ENCODE assay signal across 8 cellular contexts in genomic region chr12:26614217-26614616, GRCh38.
DNase-seq lines count a peak whose midpoint lies in the region; ATAC-seq, FAIRE-seq and TF ChIP-seq lines count a peak whose summit lies in the region.

No MANE protein-coding gene starts in this region.

- no peak overlapping the region for H3K27ac Mint-ChIP-seq in neural progenitor cell
- H3K27ac Mint-ChIP-seq in CD4-positive, alpha-beta memory T cell, result no peak overlapping the region

- no peaks in the 10 kb centered on the region for H4K20me1 ChIP-seq in PC-3 (ENCODE audit: low read length)
- no peaks in the 10 kb centered on the region for H4K20me1 ChIP-seq in endothelial cell of umbilical vein (replicated peaks; ENCODE audit: control insufficient read depth, extremely low read depth, insufficient read depth, low read length)
- no peaks in the 10 kb centered on the region for H4K20me1 ChIP-seq in neural progenitor cell (ENCODE audit: low read depth)

- intact Hi-C loops in PC-3 (cut with micrococcal nuclease) (loop anchor here (1.0 to 2.0 kb wide), 2 partner anchors 180 to 489 kb away; partner anchors contain the start of gene BHLHE41), endothelial cell of umbilical vein (cut with micrococcal nuclease) (loop anchor here (1.0 to 10.0 kb wide), 3 partner anchors 179 to 517 kb away; no protein-coding TSS in a partner anchor), vagina (cut with DNase I) (no loop called here)
- intact Hi-C loops in CD4-positive, alpha-beta memory T cell (cut with micrococcal nuclease), result no loop called here

- H2AFZ ChIP-seq in PC-3 (ENCODE audit: low read length) (no peak overlapping the region), endothelial cell of umbilical vein (ENCODE audit: low read depth, low read length) (no peak overlapping the region), neural progenitor cell (replicated peaks) (peak overlapping the region; percentile 35)

- no peaks in the 10 kb centered on the region for H3K27me3 ChIP-seq in PC-3 (ENCODE audit: low read length)
- H3K27me3 ChIP-seq in endothelial cell of umbilical vein (ENCODE audit: control insufficient read depth in 2 of 2, insufficient read depth in 2 of 2, low read length in 2 of 2), result no peaks in the 10 kb centered on the region
- H3K27me3 ChIP-seq in neural progenitor cell, result no peaks in the 10 kb centered on the region
- no peaks in the 10 kb centered on the region for H3K27me3 ChIP-seq in CD4-positive, alpha-beta memory T cell (ENCODE audit: insufficient read depth, low read length)
- no peaks in the 10 kb centered on the region for H3K27me3 ChIP-seq in vagina

- H3K4me3 ChIP-seq in PC-3 (ENCODE audit: low read length) (no peak overlapping the region), endothelial cell of umbilical vein (replicated peaks in 1 of 3; ENCODE audit: insufficient read depth in 1 of 3, low read depth in 1 of 3, low read length in 3 of 3) (no peak overlapping the region), neural progenitor cell (no peak overlapping the region), vagina (no peak overlapping the region)
- H3K4me3 ChIP-seq in CD4-positive, alpha-beta memory T cell (ENCODE audit: low read length in 2 of 2), result no peak overlapping the region

- H3K4me3 Mint-ChIP-seq in neural progenitor cell, result no peak overlapping the region
- no peak overlapping the region for H3K4me3 Mint-ChIP-seq in CD4-positive, alpha-beta memory T cell

- H3K9me2 ChIP-seq in PC-3 (replicated peaks; ENCODE audit: low read length), result no peaks in the 10 kb centered on the region

- H3K79me2 ChIP-seq in PC-3 (ENCODE audit: low read length), result no peaks in the 10 kb centered on the region
- no peaks in the 10 kb centered on the region for H3K79me2 ChIP-seq in endothelial cell of umbilical vein (ENCODE audit: control insufficient read depth, insufficient read depth, low read length)
- no peaks in the 10 kb centered on the region for H3K79me2 ChIP-seq in neural progenitor cell (ENCODE audit: low read depth)

- peak; percentile 71 for TF ChIP-seq CTCF in GM12873 (IDR thresholded peaks at IDR 0.05; ENCODE audit: insufficient read depth, low read depth, low read length, missing control alignments)
- peak; percentile 95 for TF ChIP-seq CTCF in PC-3 (conservative IDR thresholded peaks at IDR 0.05; ENCODE audit: low read depth, low read length)
- peak; percentile 50 to 52 for TF ChIP-seq CTCF in endothelial cell of umbilical vein (IDR thresholded peaks at IDR 0.05; ENCODE audit: extremely low read depth in 1 of 2, insufficient read depth in 1 of 2, low read depth in 1 of 2, low read length in 2 of 2)
- TF ChIP-seq CTCF in neural progenitor cell (IDR thresholded peaks at IDR 0.05), result peak; percentile 82
- TF ChIP-seq CTCF in vagina (IDR thresholded peaks at IDR 0.05), result peak in 1 of 3 experiments; percentile 28

- H3K4me2 ChIP-seq in PC-3 (ENCODE audit: low read length), result no peak overlapping the region
- no peak overlapping the region for H3K4me2 ChIP-seq in endothelial cell of umbilical vein (ENCODE audit: insufficient read depth, low read length)
- no peak overlapping the region for H3K4me2 ChIP-seq in neural progenitor cell

- ATAC-seq in PC-3, result peak; percentile 78

- POLR2A ChIA-PET in PC-3 (lab: Charles Lee; ENCODE audit: unreplicated experiment), result no interaction called here
- POLR2A ChIA-PET in endothelial cell of umbilical vein (lab: Charles Lee), result no interaction called here
- POLR2A ChIA-PET in CD4-positive, alpha-beta memory T cell (lab: Charles Lee; ENCODE audit: partially characterized antibody), result no interaction called here

- dilution Hi-C loops in endothelial cell of umbilical vein (cut with MboI; ENCODE audit: extremely low pct_ligation_motif_present, low sequenced_read_pairs), result no loop called here

- H3K27ac ChIP-seq in PC-3 (ENCODE audit: low read length) (no peak overlapping the region), endothelial cell of umbilical vein (ENCODE audit: insufficient read depth, low read depth, low read length) (no peak overlapping the region), neural progenitor cell (no peak overlapping the region), vagina (no peak overlapping the region)
- no peak overlapping the region for H3K27ac ChIP-seq in CD4-positive, alpha-beta memory T cell (ENCODE audit: low read depth, low read length)

- H3K36me3 ChIP-seq in PC-3 (ENCODE audit: low read depth, low read length) (no peaks in the 10 kb centered on the region), endothelial cell of umbilical vein (ENCODE audit: control insufficient read depth in 2 of 2, extremely low read depth in 1 of 2, insufficient read depth in 2 of 2, low read length in 2 of 2) (peaks cover 1 to 4% of the 10 kb centered on the region in 2 experiments), neural progenitor cell (no peaks in the 10 kb centered on the region), vagina (peaks cover 0 to 6% of the 10 kb centered on the region in 2 donors)
- no peaks in the 10 kb centered on the region for H3K36me3 ChIP-seq in CD4-positive, alpha-beta memory T cell (ENCODE audit: insufficient read depth, low read length)

- CTCF ChIA-PET in PC-3 (lab: Charles Lee), result interaction anchor here (0.6 to 1.2 kb wide), 5 partner anchors 11 to 523 kb away, joined by 3 to 5 read pairs (median 3); no protein-coding TSS in a partner anchor
- CTCF ChIA-PET in endothelial cell of umbilical vein (lab: Charles Lee), result interaction anchor here (0.5 to 2.9 kb wide), 23 partner anchors 9 to 517 kb away, joined by 3 to 48 read pairs (median 4); partner anchors contain the start of gene BHLHE41
- CTCF ChIA-PET in CD4-positive, alpha-beta memory T cell (lab: Charles Lee; ENCODE audit: partially characterized antibody), result interaction anchor here (1.4 kb wide), 1 partner anchor 27 kb away, joined by 3 read pairs; no protein-coding TSS in a partner anchor

- TF ChIP-seq POLR2A in endothelial cell of umbilical vein (IDR thresholded peaks at IDR 0.05; ENCODE audit: low read depth, low read length) (no peak), vagina (IDR thresholded peaks at IDR 0.05) (no peak)

- H3K4me1 Mint-ChIP-seq in neural progenitor cell, result no peaks in the 10 kb centered on the region
- no peaks in the 10 kb centered on the region for H3K4me1 Mint-ChIP-seq in CD4-positive, alpha-beta memory T cell

- H3K4me1 ChIP-seq in PC-3 (ENCODE audit: insufficient read depth, low read length), result no peaks in the 10 kb centered on the region
- no peaks in the 10 kb centered on the region for H3K4me1 ChIP-seq in endothelial cell of umbilical vein (ENCODE audit: control insufficient read depth, extremely low read depth, insufficient read depth, low read length)
- H3K4me1 ChIP-seq in neural progenitor cell, result no peaks in the 10 kb centered on the region
- no peaks in the 10 kb centered on the region for H3K4me1 ChIP-seq in CD4-positive, alpha-beta memory T cell (ENCODE audit: insufficient read depth, low read length)
- H3K4me1 ChIP-seq in vagina, result no peaks in the 10 kb centered on the region

- peak; percentile 61 for FAIRE-seq in endothelial cell of umbilical vein (lab: Jason Lieb, UNC)

- H3F3A ChIP-seq in PC-3 (ENCODE audit: low read length, unreplicated experiment) (no peaks in the 10 kb centered on the region), neural progenitor cell (ENCODE audit: low read depth) (no peaks in the 10 kb centered on the region)

- H3K27me3 Mint-ChIP-seq in neural progenitor cell (ENCODE audit: insufficient read depth, low read depth), result no peaks in the 10 kb centered on the region
- H3K27me3 Mint-ChIP-seq in CD4-positive, alpha-beta memory T cell, result no peaks in the 10 kb centered on the region

- no peaks in the 10 kb centered on the region for H3K9me3 ChIP-seq in PC-3 (ENCODE audit: low read length)
- H3K9me3 ChIP-seq in endothelial cell of umbilical vein (replicated peaks; ENCODE audit: control insufficient read depth, insufficient read depth, low read length), result no peaks in the 10 kb centered on the region
- H3K9me3 ChIP-seq in neural progenitor cell (ENCODE audit: low read depth), result no peaks in the 10 kb centered on the region
- no peaks in the 10 kb centered on the region for H3K9me3 ChIP-seq in CD4-positive, alpha-beta memory T cell (ENCODE audit: control insufficient read depth in 1 of 2, low read length in 2 of 2)
- H3K9me3 ChIP-seq in vagina, result no peaks in the 10 kb centered on the region

- BruUV-seq in PC-3 (replicated peaks; lab: Mats Ljungman, UMichigan) (no TSS peak), endothelial cell of umbilical vein (replicated peaks; lab: Mats Ljungman, UMichigan) (no TSS peak)

- H3K9ac ChIP-seq in PC-3 (ENCODE audit: low read length) (no peak overlapping the region), endothelial cell of umbilical vein (replicated peaks; ENCODE audit: extremely low read depth, insufficient read depth, low read length) (no peak overlapping the region), neural progenitor cell (no peak overlapping the region)

- peak; percentile 23 for DNase-seq in A172 (ENCODE audit: low spot score)
- peak; percentile 56 for DNase-seq in PC-3
- DNase-seq in endothelial cell of umbilical vein (ENCODE audit: low read depth, low spot score), result peak; percentile 39
- DNase-seq in neural progenitor cell (ENCODE audit: low spot score), result peak; percentile 53
- no peak for DNase-seq in CD4-positive, alpha-beta memory T cell
- DNase-seq in vagina (ENCODE audit: extremely low spot score in 2 of 2), result no peak
- no peak for DNase-seq in T-helper 9 cell

- H3K9me1 ChIP-seq in endothelial cell of umbilical vein (replicated peaks; ENCODE audit: control insufficient read depth, extremely low read depth, insufficient read depth, low read length), result no peaks in the 10 kb centered on the region

- H3K9me3 Mint-ChIP-seq in neural progenitor cell, result no peaks in the 10 kb centered on the region
- H3K9me3 Mint-ChIP-seq in CD4-positive, alpha-beta memory T cell, result no peaks in the 10 kb centered on the region

- H3K36me3 Mint-ChIP-seq in neural progenitor cell, result no peaks in the 10 kb centered on the region
- peaks cover 16 to 17% of the 10 kb centered on the region in 2 donors for H3K36me3 Mint-ChIP-seq in CD4-positive, alpha-beta memory T cell

TF ChIP-seq in endothelial cell of umbilical vein, 7 proteins besides CTCF, POLR2A, EP300 and RAD21:
- TF ChIP-seq GATA2 (IDR thresholded peaks at IDR 0.05; ENCODE audit: insufficient read depth, insufficient read length, low read depth, low read length), result no peak
- no peak for TF ChIP-seq MAX (IDR thresholded peaks at IDR 0.05; ENCODE audit: insufficient read depth, insufficient read length)
- no peak for TF ChIP-seq MYC (IDR thresholded peaks at IDR 0.05; ENCODE audit: low read depth, low read length)

Comparison
In these comparisons a context has a peak if more than half of its experiments do, and no peak if none do; other contexts are left out.
1. DNase-seq: peak in A172 (single experiment), PC-3 (single experiment), endothelial cell of umbilical vein (single experiment) and neural progenitor cell (single experiment); none in CD4-positive, alpha-beta memory T cell (0 of 5), vagina (0 of 2) and T-helper 9 cell (single experiment).
2. intact Hi-C loops: an anchor here in PC-3 (1.0 to 2.0 kb wide) and endothelial cell of umbilical vein (1.0 to 10.0 kb wide); none called in CD4-positive, alpha-beta memory T cell and vagina.